9 cellular contexts compared by ENCODE assay signal in genomic region chr11:4664183-4664582, GRCh38. TPM values are rescaled to one million over a fixed set of nuclear protein-coding genes. Genes with fewer than 3 reads are reported as not detected.
"Had no signal": no experiment of that assay in that cellular context is flagged by ENCODE, and none has a peak within 500 bp of the region (broad histone marks: within the 10 kb centered on the region; RNA-seq: fewer than 3 reads in every experiment).

No MANE protein-coding gene starts in this region.

- FAIRE-seq: G401.6, GM12878, GM12891, GM12892, GM18507, GM19239 had no signal

- H3K4me3 ChIP-seq: GM12878 had no signal

- DNase-seq: GDM1, GF-D8 had no signal

- ATAC-seq: GM12878 had no signal

RNA-seq across cellular contexts. Expression of gene OR51E1, which starts 20.4 kb away (rescaled TPM):
- total RNA-seq: G401, GM12878 had no signal
- polyA plus RNA-seq: GM12878 had no signal

RNA-seq across cellular contexts. Expression of gene OR51D1, which starts 26.9 kb away (rescaled TPM):
- total RNA-seq: G401 had no signal
- polyA plus RNA-seq: GM12878 had no signal

RNA-seq across cellular contexts. Expression of gene OR51E2, which starts 33.5 kb away (rescaled TPM):
- total RNA-seq: G401, GM12878 had no signal
- polyA plus RNA-seq: GM12878 had no signal

RNA-seq across cellular contexts. Expression of gene MMP26, which starts 40.4 kb away (rescaled TPM):
- total RNA-seq: G401, GM12878 had no signal
- polyA plus RNA-seq: GM12878 had no signal
